Comparison of ENCODE assay signal across 12 cellular contexts in genomic region chr12:69266045-69266635, GRCh38. TPM values are rescaled to one million over a fixed set of nuclear protein-coding genes. Genes with fewer than 3 reads are reported as not detected.
DNase-seq lines count a peak whose midpoint lies in the region; ATAC-seq and TF ChIP-seq lines count a peak whose summit lies in the region.
"Had no signal": no experiment of that assay in that cellular context is flagged by ENCODE, and none has a peak within 500 bp of the region (broad histone marks: within the 10 kb centered on the region; RNA-seq: fewer than 3 reads in every experiment).

No MANE protein-coding gene starts in this region.

- H3K4me3 Mint-ChIP-seq in activated CD4-positive, alpha-beta memory T cell treated with anti-CD3 and anti-CD28 coated beads for 36 hours, result no peak overlapping the region
- H3K4me3 Mint-ChIP-seq: type B pancreatic cell had no signal

- H3K36me3 Mint-ChIP-seq in activated CD4-positive, alpha-beta memory T cell treated with anti-CD3 and anti-CD28 coated beads for 36 hours, result peaks cover 26% of the 10 kb centered on the region

- peak overlapping the region; percentile 15 for H3K27ac Mint-ChIP-seq in activated CD4-positive, alpha-beta memory T cell treated with anti-CD3 and anti-CD28 coated beads for 36 hours
- H3K27ac Mint-ChIP-seq: type B pancreatic cell had no signal

- no peaks in the 10 kb centered on the region for H3K9me3 Mint-ChIP-seq in activated CD4-positive, alpha-beta memory T cell treated with anti-CD3 and anti-CD28 coated beads for 36 hours
- H3K9me3 Mint-ChIP-seq: type B pancreatic cell had no signal

- POLR2A ChIA-PET in HEK293 (lab: Yijun Ruan, JAX), result no interaction called here
- POLR2A ChIA-PET in activated CD4-positive, alpha-beta memory T cell treated with anti-CD3 and anti-CD28 coated beads for 36 hours (lab: Charles Lee), result interaction anchor here (2.0 kb wide), 1 partner anchor 10 kb away, joined by 4 read pairs; no protein-coding TSS in a partner anchor

- H3K9me3 ChIP-seq in HEK293 (ENCODE audit: control insufficient read depth, insufficient read depth, low read depth, low read length), result no peaks in the 10 kb centered on the region
- H3K9me3 ChIP-seq: spleen had no signal

- TF ChIP-seq CTCF in HEK293 (tag by site-specific recombination; IDR thresholded peaks at IDR 0.05) (no peak), fibroblast of villous mesenchyme (IDR thresholded peaks at IDR 0.05; ENCODE audit: insufficient read depth, low read depth, low read length) (no peak), GM20000 (IDR thresholded peaks at IDR 0.05; ENCODE audit: extremely low read depth, missing control alignments) (no peak)

- CTCF ChIA-PET in HEK293 (lab: Yijun Ruan, JAX), result interaction anchor here (0.6 to 3.7 kb wide), 4 partner anchors 9 to 1910 kb away, joined by 3 to 23 read pairs (median 4); no protein-coding TSS in a partner anchor
- CTCF ChIA-PET in activated CD4-positive, alpha-beta memory T cell treated with anti-CD3 and anti-CD28 coated beads for 36 hours (lab: Charles Lee), result interaction anchor here (0.6 to 2.9 kb wide), 3 partner anchors 12 to 109 kb away, joined by 3 to 16 read pairs (median 3); no protein-coding TSS in a partner anchor

- intact Hi-C loops in activated CD4-positive, alpha-beta memory T cell treated with anti-CD3 and anti-CD28 coated beads for 36 hours (cut with micrococcal nuclease), result no loop called here

- peaks cover 44 to 51% of the 10 kb centered on the region in 2 experiments for H3K36me3 ChIP-seq in HEK293 (ENCODE audit: control insufficient read depth in 2 of 2, insufficient read depth in 1 of 2, low read length in 2 of 2)

- no peak for ATAC-seq in GM18502 (IDR thresholded peaks at IDR 0.05; ENCODE audit: poor library complexity, unreplicated experiment)

- H3K27me3 Mint-ChIP-seq in activated CD4-positive, alpha-beta memory T cell treated with anti-CD3 and anti-CD28 coated beads for 36 hours, result no peaks in the 10 kb centered on the region
- H3K27me3 Mint-ChIP-seq: type B pancreatic cell had no signal

- H3K4me1 Mint-ChIP-seq in activated CD4-positive, alpha-beta memory T cell treated with anti-CD3 and anti-CD28 coated beads for 36 hours (ENCODE audit: low read depth), result peaks cover 14% of the 10 kb centered on the region

- H3K4me3 ChIP-seq in HEK293 (ENCODE audit: low read depth, low read length) (no peak overlapping the region), fibroblast of villous mesenchyme (ENCODE audit: low read depth, low read length) (no peak overlapping the region)
- H3K4me3 ChIP-seq: spleen had no signal

- DNase-seq in A172 (ENCODE audit: low spot score) (peak; percentile 64), fibroblast of villous mesenchyme (ENCODE audit: low read depth) (peak; percentile 73), GM20000 (ENCODE audit: low spot score) (no peak), NCI-H2171 (lab: John Stamatoyannopoulos, UW) (no peak), putamen (ENCODE audit: low spot score) (no peak)
- no peak for DNase-seq in activated CD4-positive, alpha-beta memory T cell treated with anti-CD3 and anti-CD28 coated beads for 36 hours
- DNase-seq: GOT3, NCI-H1694 treated with DMSO at 0.1 percent for 48 hours, spleen had no signal

- no peak overlapping the region for H3K27ac ChIP-seq in HEK293 (ENCODE audit: extremely low read depth, low read depth, low read length)
- H3K27ac ChIP-seq: spleen had no signal

- H3K4me1 ChIP-seq in HEK293 (ENCODE audit: control insufficient read depth, insufficient read depth, low read length), result peaks cover 4% of the 10 kb centered on the region; the same call in 1 of the 2 replicates
- H3K4me1 ChIP-seq: spleen had no signal

TF ChIP-seq in HEK293, 187 proteins besides CTCF, POLR2A, EP300 and RAD21:
- TF ChIP-seq PRDM6 (tag by site-specific recombination; IDR thresholded peaks at IDR 0.05), result peak; percentile 91
- TF ChIP-seq ZNF175 (tag by site-specific recombination; IDR thresholded peaks at IDR 0.05), result no peak
- TF ChIP-seq IKZF3 (tag by site-specific recombination; IDR thresholded peaks at IDR 0.05), result 0 out of 2 replicates have a peak, but pooled peaks have one; percentile 34
- TF ChIP-seq ATF2 (tag by site-specific recombination; IDR thresholded peaks at IDR 0.05; ENCODE audit: low read depth), result no peak
- TF ChIP-seq ZNF660 (tag by site-specific recombination; IDR thresholded peaks at IDR 0.05), result peak; percentile 33; the same call in 1 of the 2 replicates
TF ChIP-seq in HEK293: peak in this region for 3.

RNA-seq across cellular contexts. Expression of gene CPSF6, which starts 26.8 kb away (rescaled TPM):
- total RNA-seq in A172 (2014; rRNA removed; shearing (Covaris generic)), result 27.8 and 39.0 TPM in 2 replicates
- 10 to 100 TPM; 86.6 to 90.0 TPM for total RNA-seq in activated CD4-positive, alpha-beta memory T cell treated with anti-CD3 and anti-CD28 coated beads for 36 hours
- 20.9 and 27.2 TPM in 2 replicates for total RNA-seq in fibroblast of villous mesenchyme

Comparison
In these comparisons a context has a peak if more than half of its experiments do, and no peak if none do; other contexts are left out.
1. DNase-seq: peak in A172 (single experiment) and fibroblast of villous mesenchyme (single experiment); none in activated CD4-positive, alpha-beta memory T cell treated with anti-CD3 and anti-CD28 coated beads for 36 hours (single experiment), GM20000 (single experiment), NCI-H2171 (single experiment) and putamen (single experiment).